17 cellular contexts compared by ENCODE assay signal in genomic region chr2:35846-36245, GRCh38. TPM values are rescaled to one million over a fixed set of nuclear protein-coding genes. Genes with fewer than 3 reads are reported as not detected.
A peak's percentile ranks its signal among the peaks of the same experiment; 100 is the strongest.
DNase-seq lines count a peak whose midpoint lies in the region; ATAC-seq and TF ChIP-seq lines count a peak whose summit lies in the region.
"Had no signal": no experiment of that assay in that cellular context is flagged by ENCODE, and none has a peak within 500 bp of the region (broad histone marks: within the 10 kb centered on the region; RNA-seq: fewer than 3 reads in every experiment).

No MANE protein-coding gene starts in this region.

- peak overlapping the region in 1 of 2 donors; percentile 40 for H3K9ac ChIP-seq in mucosa of rectum (ENCODE audit: low read depth in 1 of 2, low read length in 2 of 2)

- H3K4me2 ChIP-seq in GM23338: no peak overlapping the region

- BruUV-seq in Calu3 (replicated peaks; lab: Mats Ljungman, UMichigan) (no TSS peak), MCF 10A (replicated peaks; lab: Mats Ljungman, UMichigan) (no TSS peak)

- H3K27me3 ChIP-seq in mucosa of rectum (ENCODE audit: control insufficient read depth in 2 of 2, insufficient read depth in 2 of 2, low read length in 2 of 2) (no peaks in the 10 kb centered on the region), GM23338 (ENCODE audit: insufficient read depth) (no peaks in the 10 kb centered on the region)
- H3K27me3 ChIP-seq: suprapubic skin had no signal

- H3K9me3 Mint-ChIP-seq in Calu3 (ENCODE audit: low read depth, unreplicated experiment): no peaks in the 10 kb centered on the region
- H3K9me3 Mint-ChIP-seq in MCF 10A (ENCODE audit: unreplicated experiment): no peaks in the 10 kb centered on the region
- no peaks in the 10 kb centered on the region for H3K9me3 Mint-ChIP-seq in GM23338
- H3K9me3 Mint-ChIP-seq: activated T-helper 2 cell treated with anti-CD3 and anti-CD28 coated beads, Interferon-gamma antibody, Interleukin-2, Interleukin-4, amounts not matched to agents 10 μg/mL and 5 μg/mL and 100 μg/mL, durations not matched to agents 14 hours and 24 hours and 36 hours had no signal

- no peaks in the 10 kb centered on the region for H3K9me2 ChIP-seq in GM23338 (ENCODE audit: insufficient read depth)

- POLR2A ChIA-PET in MCF 10A (lab: Yijun Ruan, JAX): interaction anchor here (0.8 to 5.9 kb wide), 5 partner anchors 9 to 37 kb away, joined by 3 to 89 read pairs (median 5); partner anchors contain the start of gene FAM110C

- H3K27me3 Mint-ChIP-seq in Calu3 (ENCODE audit: unreplicated experiment) (no peaks in the 10 kb centered on the region), MCF 10A (ENCODE audit: insufficient read depth, unreplicated experiment) (no peaks in the 10 kb centered on the region), GM23338 (ENCODE audit: insufficient read depth, low read depth, poor library complexity) (peaks cover 2% of the 10 kb centered on the region)

- DNase-seq in Calu3 (peak; percentile 56), NCI-H2029 treated with DMSO at 0.1 percent for 48 hours (lab: John Stamatoyannopoulos, UW) (peak; percentile 58), MCF 10A (ENCODE audit: unreplicated experiment) (peak; percentile 29), GM23338 (ENCODE audit: low spot score) (no peak), medulla oblongata (ENCODE audit: extremely low spot score) (no peak), OCI-M1 (lab: John Stamatoyannopoulos, UW) (no peak)
- DNase-seq: activated CD8-positive, alpha-beta T cell treated with anti-CD3 and anti-CD28 coated beads, Interleukin-2, amount 10 ng/mL, durations not matched to agents 7 days and 5 days; effector memory CD4-positive, alpha-beta T cell; IMR-90; midbrain; NCI-H1092; NCI-H82; occipital lobe had no signal

- H3K27ac Mint-ChIP-seq in Calu3 (ENCODE audit: unreplicated experiment): peak overlapping the region; percentile 60
- H3K27ac Mint-ChIP-seq in MCF 10A (ENCODE audit: low read depth, unreplicated experiment): peak overlapping the region; percentile 27
- no peak overlapping the region for H3K27ac Mint-ChIP-seq in GM23338
- H3K27ac Mint-ChIP-seq: activated CD8-positive, alpha-beta T cell treated with anti-CD3 and anti-CD28 coated beads, Interleukin-2, amount 10 ng/mL, durations not matched to agents 7 days and 5 days had no signal

- H3K4me3 ChIP-seq in mucosa of rectum (ENCODE audit: low read length in 2 of 2) (peak overlapping the region in 1 of 2 donors; percentile 17), GM23338 (no peak overlapping the region)
- H3K4me3 ChIP-seq: suprapubic skin had no signal

- H3K4me1 Mint-ChIP-seq in Calu3 (ENCODE audit: low read depth, unreplicated experiment) (peaks cover 33% of the 10 kb centered on the region), MCF 10A (ENCODE audit: insufficient read depth, unreplicated experiment) (peaks cover 27% of the 10 kb centered on the region), GM23338 (peaks cover 10% of the 10 kb centered on the region)

- no peaks in the 10 kb centered on the region for H4K20me1 ChIP-seq in GM23338 (replicated peaks; ENCODE audit: insufficient read depth)

- H3K4me3 Mint-ChIP-seq in Calu3 (ENCODE audit: low read depth, unreplicated experiment): no peak overlapping the region
- no peak overlapping the region for H3K4me3 Mint-ChIP-seq in MCF 10A (ENCODE audit: unreplicated experiment)
- no peak overlapping the region for H3K4me3 Mint-ChIP-seq in GM23338
- H3K4me3 Mint-ChIP-seq: activated CD8-positive, alpha-beta T cell treated with anti-CD3 and anti-CD28 coated beads, Interleukin-2, amount 10 ng/mL, durations not matched to agents 7 days and 5 days had no signal

- ATAC-seq in GM23338: no peak
- no peak for ATAC-seq in HG02763 (IDR thresholded peaks at IDR 0.05; ENCODE audit: unreplicated experiment)
- ATAC-seq: activated CD8-positive, alpha-beta T cell treated with anti-CD3 and anti-CD28 coated beads, Interleukin-2, amount 10 ng/mL, durations not matched to agents 7 days and 5 days had no signal

- H3K36me3 Mint-ChIP-seq in Calu3 (ENCODE audit: insufficient read depth, unreplicated experiment) (peaks cover 34% of the 10 kb centered on the region), MCF 10A (ENCODE audit: insufficient read depth, unreplicated experiment) (peaks cover 7% of the 10 kb centered on the region), GM23338 (ENCODE audit: low read depth) (peaks cover 33% of the 10 kb centered on the region)

- no peaks in the 10 kb centered on the region for H3K79me2 ChIP-seq in GM23338 (replicated peaks; ENCODE audit: insufficient read depth)

- H3K27ac ChIP-seq in mucosa of rectum (ENCODE audit: low read depth in 2 of 2, low read length in 2 of 2) (peak overlapping the region; percentile 77 to 80), GM23338 (ENCODE audit: low read depth) (no peak overlapping the region)
- H3K27ac ChIP-seq: suprapubic skin had no signal

- no peaks in the 10 kb centered on the region for H3K9me3 ChIP-seq in mucosa of rectum (ENCODE audit: control insufficient read depth in 2 of 2, low read length in 2 of 2)
- H3K9me3 ChIP-seq: suprapubic skin had no signal

- CTCF ChIA-PET in Calu3 (lab: Charles Lee) (interaction anchor here (1.2 kb wide), 1 partner anchor 11 kb away, joined by 3 read pairs; no protein-coding TSS in a partner anchor), MCF 10A (lab: Yijun Ruan, JAX) (interaction anchor here (0.8 to 2.1 kb wide), 7 partner anchors 9 to 107 kb away, joined by 3 to 10 read pairs (median 5); no protein-coding TSS in a partner anchor)

- H3K4me1 ChIP-seq in mucosa of rectum (ENCODE audit: control insufficient read depth in 2 of 2, insufficient read depth in 2 of 2, low read length in 2 of 2) (peaks cover 19 to 58% of the 10 kb centered on the region in 2 donors), GM23338 (ENCODE audit: insufficient read depth) (no peaks in the 10 kb centered on the region)

- TF ChIP-seq CTCF in Calu3 (IDR thresholded peaks at IDR 0.05; ENCODE audit: unreplicated experiment) (no peak), MCF 10A (IDR thresholded peaks at IDR 0.05; ENCODE audit: unreplicated experiment) (no peak), GM23338 (conservative IDR thresholded peaks at IDR 0.05; ENCODE audit: low read depth in 2 of 2) (no peak)

- no peaks in the 10 kb centered on the region for H3F3A ChIP-seq in GM23338 (replicated peaks; ENCODE audit: low read depth)

- H3K36me3 ChIP-seq in mucosa of rectum (ENCODE audit: control insufficient read depth in 2 of 2, insufficient read depth in 2 of 2, low read length in 2 of 2): peaks cover 9 to 18% of the 10 kb centered on the region in 2 donors
- peaks cover 17% of the 10 kb centered on the region; the same call in 1 of the 2 replicates for H3K36me3 ChIP-seq in GM23338 (ENCODE audit: insufficient read depth)
- H3K36me3 ChIP-seq: suprapubic skin had no signal

- intact Hi-C loops in Calu3 (cut with micrococcal nuclease; ENCODE audit: unreplicated experiment): no loop called here
- intact Hi-C loops in MCF 10A (cut with micrococcal nuclease): no loop called here

- no peak overlapping the region for H2AFZ ChIP-seq in GM23338

TF ChIP-seq in GM23338, 12 proteins besides CTCF, POLR2A, EP300 and RAD21:
- TF ChIP-seq JUNB (IDR thresholded peaks at IDR 0.05; ENCODE audit: unreplicated experiment) (no peak), STAT1 (IDR thresholded peaks at IDR 0.05; ENCODE audit: unreplicated experiment) (no peak), ZNF331 (CRISPR knock-in tag; IDR thresholded peaks at IDR 0.05; ENCODE audit: low read depth) (no peak), EZH2 (IDR thresholded peaks at IDR 0.05; ENCODE audit: low read depth, unreplicated experiment) (no peak), CREB1 (CRISPR knock-in tag; IDR thresholded peaks at IDR 0.05; ENCODE audit: low read depth) (no peak)

RNA-seq across cellular contexts. Expression of gene FAM110C, which starts 10.5 kb away (rescaled TPM):
- 17.9 and 20.6 TPM in 2 replicates for total RNA-seq in Calu3 (2022)
- total RNA-seq in MCF 10A (2022): 8.3 and 10.3 TPM in 2 replicates
- 20.9 and 24.8 TPM in 2 replicates for total RNA-seq in GM23338 (2014; rRNA removed; shearing (Covaris generic))
- 7.9 and 9.7 TPM in 2 replicates for polyA plus RNA-seq in GM23338 (2016; fragmentation: Nextera tagmentation; extraction: Ambion mirVana)
- total RNA-seq: IMR-90 had no signal
- polyA plus RNA-seq: IMR-90 had no signal

Comparison
In these comparisons a context has a peak if more than half of its experiments do, and no peak if none do; other contexts are left out.
1. DNase-seq: peak in Calu3 (single experiment), NCI-H2029 treated with DMSO at 0.1 percent for 48 hours (single experiment) and MCF 10A (single experiment); none in GM23338 (single experiment), medulla oblongata (single experiment) and OCI-M1 (single experiment).